ENCODE assay signal across 10 cellular contexts in the genomic region with DNA sequence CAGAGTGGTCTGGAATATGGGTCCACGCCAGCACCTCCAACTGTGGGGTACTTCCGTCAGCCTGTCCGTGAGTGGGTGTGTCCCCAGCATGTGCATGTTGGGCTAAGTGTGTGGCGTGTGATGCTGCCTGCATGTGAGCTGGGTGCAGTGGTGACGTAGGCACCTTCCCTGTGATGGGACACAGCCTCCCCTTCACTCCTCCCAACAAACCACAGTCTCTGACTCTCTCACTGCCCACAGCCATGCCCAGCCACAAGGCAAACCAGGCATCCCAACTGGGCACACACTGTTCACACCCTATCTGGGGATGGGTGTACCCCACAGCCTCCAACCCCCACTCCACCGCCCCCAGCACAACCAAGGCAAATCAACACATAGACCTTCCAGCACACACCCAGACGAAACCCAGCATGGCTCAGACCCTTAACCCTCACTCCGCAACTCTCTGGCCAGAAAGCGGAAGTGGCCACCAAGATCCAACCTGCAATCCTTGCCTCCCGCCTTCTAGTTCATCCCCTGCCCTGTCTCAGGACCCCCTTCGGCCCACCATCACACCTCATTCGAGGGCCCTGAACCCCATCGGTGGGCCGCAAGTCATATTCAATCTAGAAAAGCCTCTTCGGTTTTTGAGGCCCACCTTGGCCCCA. TPM values are rescaled to one million over a fixed set of nuclear protein-coding genes. Genes with fewer than 3 reads are reported as not detected.
A peak's percentile ranks its signal among the peaks of the same experiment; 100 is the strongest.
DNase-seq lines count a peak whose midpoint lies in the region; ATAC-seq and TF ChIP-seq lines count a peak whose summit lies in the region.
"Had no signal": no experiment of that assay in that cellular context is flagged by ENCODE, and none has a peak within 500 bp of the region (broad histone marks: within the 10 kb centered on the region; RNA-seq: fewer than 3 reads in every experiment).

No MANE protein-coding gene starts in this region.

- no peak overlapping the region for H4K5ac ChIP-seq in IMR-90 (ENCODE audit: low read depth, low read length)

- H2BK15ac ChIP-seq in IMR-90 (ENCODE audit: low read depth, low read length): no peak overlapping the region

- H4K8ac ChIP-seq in IMR-90 (ENCODE audit: low read depth in 2 of 2, low read length in 2 of 2): no peak overlapping the region

- no peak for DNase-seq in AG09309 (ENCODE audit: low read depth)
- no peak for DNase-seq in IMR-90
- DNase-seq in caudate nucleus (lab: John Stamatoyannopoulos, UW): peak in 10 of 61 donors; percentile 9 to 57 (median 30)
- DNase-seq in naive thymus-derived CD8-positive, alpha-beta T cell: peak in 4 of 10 donors; percentile 26 to 66 (median 40)
- no peak for DNase-seq in GM13976 (ENCODE audit: low spot score)
- no peak for DNase-seq in DMS114 treated with DMSO at 0.1 percent for 48 hours (lab: John Stamatoyannopoulos, UW; ENCODE audit: unreplicated experiment)
- no peak for DNase-seq in central memory CD4-positive, alpha-beta T cell
- DNase-seq: small intestine had no signal

- H3K4me3 ChIP-seq in AG09309 (ENCODE audit: control insufficient read depth, low read depth, low read length): peak overlapping the region; percentile 33
- peak overlapping the region; percentile 80 for H3K4me3 ChIP-seq in IMR-90 (ENCODE audit: insufficient read depth, low read depth, low read length)

- H3K36me3 Mint-ChIP-seq in naive thymus-derived CD8-positive, alpha-beta T cell: no peaks in the 10 kb centered on the region

- WGBS in IMR-90 (ENCODE audit: extremely low coverage in 2 of 2, insufficient read length in 1 of 2), 2 experiments: 56% methylated on average over 8 of the region's 15 CpGs; no CpG with 5 or more reads in 1 of the 2 experiments

- TF ChIP-seq RAD21 in IMR-90 (IDR thresholded peaks at IDR 0.05; ENCODE audit: low read length): no peak

- no peak overlapping the region for H3K14ac ChIP-seq in IMR-90 (replicated peaks; ENCODE audit: low read depth, low read length)

- ATAC-seq in IMR-90 (ENCODE audit: low read depth) (no peak), HG03571 (IDR thresholded peaks at IDR 0.05; ENCODE audit: unreplicated experiment) (no peak)
- peak in 1 of 2 donors; percentile 32 for ATAC-seq in naive thymus-derived CD8-positive, alpha-beta T cell

- H3K27me3 ChIP-seq in IMR-90 (ENCODE audit: control insufficient read depth, insufficient read depth, low read length): peaks cover 42% of the 10 kb centered on the region

- H3K4me1 Mint-ChIP-seq in naive thymus-derived CD8-positive, alpha-beta T cell: peaks cover 28 to 56% (median 38%) of the 10 kb centered on the region in 4 donors

- H3K4me3 Mint-ChIP-seq in naive thymus-derived CD8-positive, alpha-beta T cell: peak overlapping the region; percentile 71 to 89 (median 79)

- no peak for TF ChIP-seq POLR2A in IMR-90 (IDR thresholded peaks at IDR 0.05; ENCODE audit: low read depth, low read length)

- peaks cover 0 to 4% of the 10 kb centered on the region in 2 experiments; a peak in 1 of 4 replicates for H3K79me1 ChIP-seq in IMR-90 (ENCODE audit: low read depth in 1 of 2, low read length in 2 of 2)

- H4K91ac ChIP-seq in IMR-90 (ENCODE audit: insufficient read depth, low read depth, low read length): no peak overlapping the region

- H3K18ac ChIP-seq in IMR-90 (ENCODE audit: low read depth, low read length): no peak overlapping the region

- no peak overlapping the region for H3K56ac ChIP-seq in IMR-90 (ENCODE audit: extremely low read depth, insufficient read depth, low read length)

- H3K4me2 ChIP-seq in IMR-90 (ENCODE audit: low read depth, low read length): peak overlapping the region; percentile 46

- no peaks in the 10 kb centered on the region for H3K9me3 Mint-ChIP-seq in naive thymus-derived CD8-positive, alpha-beta T cell

- H3K4me1 ChIP-seq in IMR-90 (ENCODE audit: control insufficient read depth, insufficient read depth, low read length): peaks cover 8% of the 10 kb centered on the region; the same call in 1 of the 2 replicates

- POLR2A ChIA-PET in IMR-90 (lab: Charles Lee; ENCODE audit: unreplicated experiment): no interaction called here
- POLR2A ChIA-PET in naive thymus-derived CD8-positive, alpha-beta T cell (lab: Charles Lee): interaction anchor here (0.6 to 1.4 kb wide), 4 partner anchors 9 to 24 kb away, joined by 3 to 7 read pairs (median 4); a partner anchor contains a TSS

- H3K9me3 ChIP-seq in IMR-90 (ENCODE audit: control insufficient read depth, insufficient read depth, low read length): no peaks in the 10 kb centered on the region

- no peak overlapping the region for H3K27ac ChIP-seq in IMR-90 (ENCODE audit: insufficient read depth, low read length)
- H3K27ac ChIP-seq in caudate nucleus (ENCODE audit: low read depth, low read length): peak overlapping the region; percentile 73

- dilution Hi-C loops in IMR-90 (cut with HindIII; ENCODE audit: low sequenced_read_pairs, unreplicated experiment): no loop called here

- CTCF ChIA-PET in IMR-90 (lab: Yijun Ruan, JAX): no interaction called here

- no TSS peak for BruUV-seq in IMR-90 (replicated peaks; lab: Mats Ljungman, UMichigan)

- in situ Hi-C loops in IMR-90 (cut with MboI; ENCODE audit: low sequenced_read_pairs) (no loop called here), GM13976 (cut with MboI; ENCODE audit: low sequenced_read_pairs, unreplicated experiment) (no loop called here)

- H3K27me3 Mint-ChIP-seq in naive thymus-derived CD8-positive, alpha-beta T cell: peaks cover 0 to 24% (median 0%) of the 10 kb centered on the region in 5 donors

- H3K9ac ChIP-seq in IMR-90 (ENCODE audit: low read depth, low read length): no peak overlapping the region

- H2BK5ac ChIP-seq in IMR-90 (ENCODE audit: low read depth, low read length, poor library complexity, severe bottlenecking): no peak overlapping the region

- H3K9me1 ChIP-seq in IMR-90 (ENCODE audit: insufficient read depth, low read length): peaks cover 11% of the 10 kb centered on the region; the same call in 1 of the 2 replicates

- intact Hi-C loops in IMR-90 (cut with micrococcal nuclease): no loop called here

- H3K27ac Mint-ChIP-seq in naive thymus-derived CD8-positive, alpha-beta T cell: peak overlapping the region; percentile 64 to 96 (median 88)

- H2AK9ac ChIP-seq in IMR-90 (replicated peaks; ENCODE audit: low read depth, low read length, poor library complexity): peak overlapping the region; percentile 85

- peak overlapping the region; percentile 33; the same call in 1 of the 2 replicates for H2AK5ac ChIP-seq in IMR-90 (ENCODE audit: low read depth, low read length)

- H2BK20ac ChIP-seq in IMR-90 (ENCODE audit: low read depth, low read length): no peak overlapping the region

- H4K20me1 ChIP-seq in IMR-90 (ENCODE audit: insufficient read depth, low read length): peaks cover 6% of the 10 kb centered on the region

- peaks cover 4% of the 10 kb centered on the region for H3K36me3 ChIP-seq in IMR-90 (ENCODE audit: control insufficient read depth, insufficient read depth, low read length)

- no peak for TF ChIP-seq CTCF in AG09309 (IDR thresholded peaks at IDR 0.05; ENCODE audit: control insufficient read depth, insufficient read depth, low read depth, low read length, missing control alignments)
- no peak for TF ChIP-seq CTCF in IMR-90 (conservative IDR thresholded peaks at IDR 0.05; ENCODE audit: low read depth, low read length)
- no peak for TF ChIP-seq CTCF in GM13976 (IDR thresholded peaks at IDR 0.05; ENCODE audit: borderline replicate concordance, control extremely low read depth, extremely low read depth, insufficient read depth, missing control alignments)

- H2AFZ ChIP-seq in IMR-90 (replicated peaks; ENCODE audit: low read length, poor library complexity): peak overlapping the region; percentile 14

- H3K23ac ChIP-seq in IMR-90 (ENCODE audit: low read depth, low read length): no peak overlapping the region

- H2BK120ac ChIP-seq in IMR-90 (ENCODE audit: low read depth, low read length): no peak overlapping the region

- no peak overlapping the region for H3K4ac ChIP-seq in IMR-90 (ENCODE audit: low read depth, low read length)

RNA-seq across cellular contexts. Expression of a gene that starts 10.4 kb away (rescaled TPM):
- total RNA-seq in IMR-90 (2012; rRNA removed): 1.4 and 2.0 TPM in 2 replicates
- polyA plus RNA-seq in IMR-90 (2012; rRNA removed): 4.4 and 5.8 TPM in 2 replicates
- polyA plus RNA-seq in IMR-90 (2012; cell fraction: cytosol; rRNA removed): 2.1 and 6.4 TPM in 2 replicates
- polyA plus RNA-seq in IMR-90 (2012; cell fraction: nucleus; rRNA removed; ENCODE audit: low replicate concordance): 6.6 and 10.9 TPM in 2 replicates
- total RNA-seq in naive thymus-derived CD8-positive, alpha-beta T cell: 10 to 100 TPM; 11.9 to 13.3 TPM
- 1 to 10 TPM; 4.9 to 5.9 (median 5.3) TPM for polyA plus RNA-seq in naive thymus-derived CD8-positive, alpha-beta T cell

RNA-seq across cellular contexts. Expression of a gene that starts 12.4 kb away (rescaled TPM):
- 2.5 and 3.0 TPM in 2 replicates for total RNA-seq in IMR-90 (2012; rRNA removed)
- 8.4 and 13.6 TPM in 2 replicates for polyA plus RNA-seq in IMR-90 (2012; rRNA removed)
- 18.3 and 20.0 TPM in 2 replicates for polyA plus RNA-seq in IMR-90 (2012; cell fraction: cytosol; rRNA removed)
- polyA plus RNA-seq in IMR-90 (2012; cell fraction: nucleus; rRNA removed; ENCODE audit: low replicate concordance): 23.1 and 53.1 TPM in 2 replicates
- total RNA-seq in naive thymus-derived CD8-positive, alpha-beta T cell: 10 to 100 TPM; 18.7 to 21.1 TPM
- 10 to 100 TPM; 26.8 to 35.5 (median 28.5) TPM for polyA plus RNA-seq in naive thymus-derived CD8-positive, alpha-beta T cell

RNA-seq across cellular contexts. Expression of a gene that starts 12.7 kb away (rescaled TPM):
- total RNA-seq in IMR-90 (2012; rRNA removed): 16.1 TPM in 2 replicates
- polyA plus RNA-seq in IMR-90 (2012; rRNA removed): 32.3 and 34.7 TPM in 2 replicates
- 27.9 and 40.3 TPM in 2 replicates for polyA plus RNA-seq in IMR-90 (2012; cell fraction: cytosol; rRNA removed)
- polyA plus RNA-seq in IMR-90 (2012; cell fraction: nucleus; rRNA removed; ENCODE audit: low replicate concordance): 81.8 and 143 TPM in 2 replicates
- 100 to 1,000 TPM; 111 to 123 TPM for total RNA-seq in naive thymus-derived CD8-positive, alpha-beta T cell
- polyA plus RNA-seq in naive thymus-derived CD8-positive, alpha-beta T cell: 10 to 100 TPM in 1 of 3 donors, 1 to 10 TPM in 2; 6.1 to 14.6 (median 9.1) TPM

RNA-seq across cellular contexts. Expression of a gene that starts 24.2 kb away (rescaled TPM):
- total RNA-seq in IMR-90 (2012; rRNA removed): 43.6 and 55.7 TPM in 2 replicates
- 84.9 and 87.6 TPM in 2 replicates for polyA plus RNA-seq in IMR-90 (2012; rRNA removed)
- polyA plus RNA-seq in IMR-90 (2012; cell fraction: cytosol; rRNA removed): 81.3 and 97.7 TPM in 2 replicates
- 105 and 123 TPM in 2 replicates for polyA plus RNA-seq in IMR-90 (2012; cell fraction: nucleus; rRNA removed; ENCODE audit: low replicate concordance)
- 10 to 100 TPM; 36.5 to 41.7 TPM for total RNA-seq in naive thymus-derived CD8-positive, alpha-beta T cell
- polyA plus RNA-seq in naive thymus-derived CD8-positive, alpha-beta T cell: 10 to 100 TPM; 60.6 to 76.9 (median 70.8) TPM

RNA-seq across cellular contexts. Expression of a gene that starts 43.1 kb away (rescaled TPM):
- total RNA-seq in IMR-90 (2012; rRNA removed): not detected in 2 replicates
- not detected in 2 replicates for polyA plus RNA-seq in IMR-90 (2012; rRNA removed)
- polyA plus RNA-seq in IMR-90 (2012; cell fraction: cytosol; rRNA removed): 0.04 TPM in 1 of 2 replicates, not detected in the other
- not detected in 2 replicates for polyA plus RNA-seq in IMR-90 (2012; cell fraction: nucleus; rRNA removed; ENCODE audit: low replicate concordance)
- under 1 TPM; 0.52 to 0.73 TPM for total RNA-seq in naive thymus-derived CD8-positive, alpha-beta T cell
- polyA plus RNA-seq in naive thymus-derived CD8-positive, alpha-beta T cell: under 1 TPM; 0.68 to 0.97 (median 0.68) TPM
- total RNA-seq: endothelial cell of umbilical vein had no signal
